ENCODE assay signal across 16 cellular contexts in genomic region chr9:96166981-96167380, GRCh38.
DNase-seq lines count a peak whose midpoint lies in the region; TF ChIP-seq lines count a peak whose summit lies in the region.
"Had no signal": no experiment of that assay in that cellular context is flagged by ENCODE, and none has a peak within 500 bp of the region (broad histone marks: within the 10 kb centered on the region; RNA-seq: fewer than 3 reads in every experiment).

No MANE protein-coding gene starts in this region.

- H3K4me2 ChIP-seq in BLaER1 (peak overlapping the region; percentile 36), neuronal stem cell (ENCODE audit: insufficient read depth, low read length, poor library complexity, severe bottlenecking) (no peak overlapping the region)

- H3K23ac ChIP-seq in neuronal stem cell (ENCODE audit: low read depth, low read length, poor library complexity): peak overlapping the region; percentile 75

- no peak overlapping the region for H4K8ac ChIP-seq in neuronal stem cell (ENCODE audit: low read depth, low read length)

- peaks cover 68% of the 10 kb centered on the region for H3K4me1 ChIP-seq in BLaER1
- peaks cover 5 to 11% of the 10 kb centered on the region in 2 donors for H3K4me1 ChIP-seq in neuronal stem cell (ENCODE audit: control insufficient read depth in 2 of 2, insufficient read depth in 1 of 2, low read depth in 1 of 2, low read length in 2 of 2)
- no peaks in the 10 kb centered on the region for H3K4me1 ChIP-seq in adrenal gland (replicated peaks in 1 of 2)

- no peak for TF ChIP-seq CTCF in adrenal gland (IDR thresholded peaks at IDR 0.05)

- no peaks in the 10 kb centered on the region for H3K79me1 ChIP-seq in neuronal stem cell (ENCODE audit: low read depth, low read length)

- peak; percentile 37 for DNase-seq in islet precursor cell
- DNase-seq in neuronal stem cell (ENCODE audit: low spot score): no peak
- DNase-seq in stimulated activated CD4-positive, alpha-beta T cell treated with anti-CD3 and anti-CD28 coated beads, Interleukin-4, amount 100 ng/mL, for 24 hours: no peak
- DNase-seq in adrenal gland: no peak
- no peak for DNase-seq in NK-92 (lab: John Stamatoyannopoulos, UW; ENCODE audit: unreplicated experiment)
- DNase-seq: ACHN; BE2C; CD4-positive, alpha-beta memory T cell; DMS153; DMS79; GDM1; GOT3; H7; HFFc6 had no signal

- H3K14ac ChIP-seq in neuronal stem cell (ENCODE audit: low read length): no peak overlapping the region

- H2BK15ac ChIP-seq in neuronal stem cell (ENCODE audit: low read length): peak overlapping the region; percentile 8

- H3K36me3 ChIP-seq in BLaER1: no peaks in the 10 kb centered on the region
- H3K36me3 ChIP-seq in neuronal stem cell (replicated peaks in 1 of 2; ENCODE audit: control insufficient read depth in 2 of 2, insufficient read depth in 2 of 2, low read length in 2 of 2): no peaks in the 10 kb centered on the region
- H3K36me3 ChIP-seq in adrenal gland (replicated peaks in 1 of 2): no peaks in the 10 kb centered on the region
- H3K36me3 ChIP-seq: BE2C had no signal

- H3K9ac ChIP-seq in BLaER1: no peak overlapping the region
- no peak overlapping the region for H3K9ac ChIP-seq in neuronal stem cell (ENCODE audit: low read depth, low read length, poor library complexity)

- H3K27ac ChIP-seq in BLaER1 (no peak overlapping the region; the same call in 1 of the 2 replicates), neuronal stem cell (replicated peaks; ENCODE audit: low read length) (no peak overlapping the region), adrenal gland (no peak overlapping the region)
- H3K27ac ChIP-seq: HL-60 had no signal

- peak overlapping the region; percentile 89 for H2AK5ac ChIP-seq in neuronal stem cell (ENCODE audit: low read depth, low read length)

- no peak overlapping the region for H3K4me3 ChIP-seq in BLaER1
- H3K4me3 ChIP-seq in neuronal stem cell (ENCODE audit: low read length in 2 of 2): no peak overlapping the region
- H3K4me3 ChIP-seq in adrenal gland: no peak overlapping the region

- H3K18ac ChIP-seq in neuronal stem cell (ENCODE audit: low read length): peak overlapping the region; percentile 60

- TF ChIP-seq POLR2A in adrenal gland (IDR thresholded peaks at IDR 0.05): no peak

- H2BK120ac ChIP-seq in neuronal stem cell (ENCODE audit: low read depth, low read length): no peak overlapping the region

- H3K9me3 ChIP-seq in BLaER1 (peaks cover 3% of the 10 kb centered on the region; the same call in 1 of the 2 replicates), neuronal stem cell (replicated peaks in 1 of 2; ENCODE audit: control insufficient read depth in 2 of 2, insufficient read depth in 1 of 2, low read depth in 1 of 2, low read length in 2 of 2) (peaks cover 0 to 6% of the 10 kb centered on the region in 2 donors), adrenal gland (replicated peaks in 1 of 3) (no peaks in the 10 kb centered on the region)
- H3K9me3 ChIP-seq: BE2C had no signal

- H2BK12ac ChIP-seq in neuronal stem cell (ENCODE audit: low read length): peak overlapping the region; percentile 79

- intact Hi-C loops in adrenal gland (cut with DNase I): no loop called here

- H2AFZ ChIP-seq in neuronal stem cell (ENCODE audit: low read length): no peak overlapping the region

- H3K27me3 ChIP-seq in BLaER1 (no peaks in the 10 kb centered on the region), neuronal stem cell (ENCODE audit: control insufficient read depth in 3 of 3, insufficient read depth in 3 of 3, low read depth in 1 of 3, low read length in 3 of 3) (peaks cover 0 to 5% (median 0%) of the 10 kb centered on the region in 3 experiments), adrenal gland (no peaks in the 10 kb centered on the region)
- H3K27me3 ChIP-seq: BE2C had no signal

- H3K4ac ChIP-seq in neuronal stem cell (ENCODE audit: low read length): no peak overlapping the region

- no peaks in the 10 kb centered on the region for H4K20me1 ChIP-seq in BLaER1

- WGBS in neuronal stem cell (ENCODE audit: extremely low coverage in 2 of 2, insufficient read length in 2 of 2, insufficient replicate concordance in 1 of 2), 2 donors: no CpG with 5 or more reads among the region's 15 CpGs
- WGBS in adrenal gland, 4 donors: 92 to 96% (median 95%) methylated on average over 15 of the region's 15 CpGs

- no peak overlapping the region for H4K91ac ChIP-seq in neuronal stem cell (ENCODE audit: low read depth, low read length, poor library complexity)

- no peak overlapping the region for H2BK5ac ChIP-seq in neuronal stem cell (ENCODE audit: low read length)
